ENCODE assay signal across 19 cellular contexts in genomic region chr19:45368127-45368526, GRCh38. TPM values are rescaled to one million over a fixed set of nuclear protein-coding genes. Genes with fewer than 3 reads are reported as not detected.
DNase-seq lines count a peak whose midpoint lies in the region; ATAC-seq and TF ChIP-seq lines count a peak whose summit lies in the region.
"Had no signal": no experiment of that assay in that cellular context is flagged by ENCODE, and none has a peak within 500 bp of the region (broad histone marks: within the 10 kb centered on the region; RNA-seq: fewer than 3 reads in every experiment).

No MANE protein-coding gene starts in this region.

- no peaks in the 10 kb centered on the region for H3K27me3 Mint-ChIP-seq in CD8-positive, alpha-beta T cell (ENCODE audit: low read depth)
- H3K27me3 Mint-ChIP-seq in naive thymus-derived CD4-positive, alpha-beta T cell: peaks cover 0 to 2% (median 0%) of the 10 kb centered on the region in 5 donors
- H3K27me3 Mint-ChIP-seq: naive B cell; stimulated activated memory B cell treated with anti-CD40 and anti-IgM and Interleukin-4, amounts not matched to agents 10 μg/mL and 1 μg/mL and 100 μg/mL, for 72 hours had no signal

- no peaks in the 10 kb centered on the region for H3K27me3 ChIP-seq in CD8-positive, alpha-beta T cell (ENCODE audit: insufficient read depth, low read length)
- no peaks in the 10 kb centered on the region for H3K27me3 ChIP-seq in naive thymus-derived CD4-positive, alpha-beta T cell (ENCODE audit: control insufficient read depth in 2 of 2, insufficient read depth in 2 of 2, low read length in 2 of 2)
- H3K27me3 ChIP-seq: cardiac muscle cell, dorsolateral prefrontal cortex had no signal

- no peak overlapping the region for H3K27ac Mint-ChIP-seq in CD8-positive, alpha-beta T cell
- H3K27ac Mint-ChIP-seq in naive thymus-derived CD4-positive, alpha-beta T cell: peak overlapping the region in 3 of 9 donors; percentile 6 to 55 (median 27)
- H3K27ac Mint-ChIP-seq: activated CD8-positive, alpha-beta T cell treated with anti-CD3 and anti-CD28 coated beads, Interleukin-2, amount 10 ng/mL, durations not matched to agents 7 days and 5 days; activated T-cell treated with anti-CD3 and anti-CD28 coated beads, Interleukin-2, amount 50 U/mL, for 72 hours; naive B cell; stimulated activated memory B cell treated with anti-CD40 and anti-IgM and Interleukin-4, amounts not matched to agents 10 μg/mL and 1 μg/mL and 100 μg/mL, for 72 hours had no signal

- peaks cover 14% of the 10 kb centered on the region for H3K4me1 Mint-ChIP-seq in CD8-positive, alpha-beta T cell (ENCODE audit: low read depth)
- peaks cover 5 to 21% (median 18%) of the 10 kb centered on the region in 7 donors for H3K4me1 Mint-ChIP-seq in naive thymus-derived CD4-positive, alpha-beta T cell

- no peak for DNase-seq in CD8-positive, alpha-beta T cell
- DNase-seq in RWPE1 (ENCODE audit: low spot score): no peak
- no peak for DNase-seq in naive thymus-derived CD4-positive, alpha-beta T cell
- no peak for DNase-seq in middle frontal gyrus (ENCODE audit: extremely low spot score, low spot score)
- DNase-seq in A172 (ENCODE audit: low spot score): no peak
- no peak for DNase-seq in omental fat pad (ENCODE audit: low spot score)
- DNase-seq: activated CD8-positive, alpha-beta T cell treated with anti-CD3 and anti-CD28 coated beads, Interleukin-2, amount 10 ng/mL, durations not matched to agents 7 days and 5 days; activated T-cell treated with anti-CD3 and anti-CD28 coated beads, Interleukin-2, amount 50 U/mL, for 72 hours; dorsolateral prefrontal cortex; GDM1; lower lobe of right lung; naive B cell; NCI-H1436 treated with DMSO at 0.1 percent for 48 hours; RPMI8226; stimulated activated CD4-positive, alpha-beta T cell treated with anti-CD3 and anti-CD28 coated beads, Interleukin-12 subunit alpha, Interleukin-12 subunit beta, amount 100 ng/mL, for 4 hours; SW 1271 had no signal

- H3K36me3 ChIP-seq in CD8-positive, alpha-beta T cell (ENCODE audit: insufficient read depth, low read length): no peaks in the 10 kb centered on the region
- peaks cover 0 to 21% (median 0%) of the 10 kb centered on the region in 3 experiments for H3K36me3 ChIP-seq in naive thymus-derived CD4-positive, alpha-beta T cell (ENCODE audit: control insufficient read depth in 2 of 3, insufficient read depth in 3 of 3, low read length in 3 of 3)
- H3K36me3 ChIP-seq: lower lobe of right lung had no signal

- CTCF ChIA-PET in CD8-positive, alpha-beta T cell (lab: Charles Lee): interaction anchor here (1.3 kb wide), 1 partner anchor 71 kb away, joined by 3 read pairs; no protein-coding TSS in a partner anchor
- CTCF ChIA-PET in RWPE1 (lab: Yijun Ruan, JAX): interaction anchor here (0.5 to 1.0 kb wide), 2 partner anchors 13 to 71 kb away, joined by 3 read pairs; no protein-coding TSS in a partner anchor
- CTCF ChIA-PET in naive thymus-derived CD4-positive, alpha-beta T cell (lab: Charles Lee): no interaction called here

- H3K4me1 ChIP-seq in CD8-positive, alpha-beta T cell (ENCODE audit: insufficient read depth, low read length): peaks cover 7% of the 10 kb centered on the region
- H3K4me1 ChIP-seq in naive thymus-derived CD4-positive, alpha-beta T cell (ENCODE audit: control insufficient read depth in 2 of 2, insufficient read depth in 2 of 2, low read length in 2 of 2): peaks cover 0 to 6% of the 10 kb centered on the region in 2 donors

- TF ChIP-seq CTCF in CD8-positive, alpha-beta T cell (IDR thresholded peaks at IDR 0.05): no peak
- TF ChIP-seq CTCF in RWPE1 (conservative IDR thresholded peaks at IDR 0.05; ENCODE audit: low read depth) (no peak), omental fat pad (IDR thresholded peaks at IDR 0.05) (no peak)

- H3K9me3 ChIP-seq in CD8-positive, alpha-beta T cell (ENCODE audit: low read length): no peaks in the 10 kb centered on the region
- no peaks in the 10 kb centered on the region for H3K9me3 ChIP-seq in naive thymus-derived CD4-positive, alpha-beta T cell (ENCODE audit: control insufficient read depth in 2 of 3, low read length in 3 of 3)
- H3K9me3 ChIP-seq: lower lobe of right lung had no signal

- peaks cover 6% of the 10 kb centered on the region for H3K36me3 Mint-ChIP-seq in CD8-positive, alpha-beta T cell
- peaks cover 0 to 3% (median 0%) of the 10 kb centered on the region in 5 donors for H3K36me3 Mint-ChIP-seq in naive thymus-derived CD4-positive, alpha-beta T cell
- H3K36me3 Mint-ChIP-seq: naive B cell had no signal

- ATAC-seq in CD8-positive, alpha-beta T cell: no peak
- ATAC-seq in naive thymus-derived CD4-positive, alpha-beta T cell: no peak
- no peak for ATAC-seq in omental fat pad (ENCODE audit: low FRiP score)
- ATAC-seq: activated CD8-positive, alpha-beta T cell treated with anti-CD3 and anti-CD28 coated beads, Interleukin-2, amount 10 ng/mL, durations not matched to agents 7 days and 5 days; activated T-cell treated with anti-CD3 and anti-CD28 coated beads, Interleukin-2, amount 50 U/mL, for 72 hours; esophagus mucosa; lower lobe of right lung; stimulated activated memory B cell treated with anti-CD40 and anti-IgM and Interleukin-4, amounts not matched to agents 10 μg/mL and 1 μg/mL and 100 μg/mL, for 72 hours had no signal

- POLR2A ChIA-PET in CD8-positive, alpha-beta T cell (lab: Charles Lee): no interaction called here
- POLR2A ChIA-PET in RWPE1 (lab: Yijun Ruan, JAX; ENCODE audit: low non-redundant PET): interaction anchor here (0.5 kb wide), 1 partner anchor 469 kb away, joined by 12 read pairs; no protein-coding TSS in a partner anchor
- POLR2A ChIA-PET in naive thymus-derived CD4-positive, alpha-beta T cell (lab: Charles Lee): interaction anchor here (0.9 kb wide), 1 partner anchor 139 kb away, joined by 3 read pairs; no protein-coding TSS in a partner anchor

- H3K4me3 Mint-ChIP-seq in CD8-positive, alpha-beta T cell: peak overlapping the region; percentile 38
- H3K4me3 Mint-ChIP-seq in naive thymus-derived CD4-positive, alpha-beta T cell: peak overlapping the region in 6 of 10 donors; percentile 29 to 54 (median 46)
- H3K4me3 Mint-ChIP-seq: activated CD8-positive, alpha-beta T cell treated with anti-CD3 and anti-CD28 coated beads, Interleukin-2, amount 10 ng/mL, durations not matched to agents 7 days and 5 days; stimulated activated memory B cell treated with anti-CD40 and anti-IgM and Interleukin-4, amounts not matched to agents 10 μg/mL and 1 μg/mL and 100 μg/mL, for 72 hours had no signal

- no peaks in the 10 kb centered on the region for H3K9me3 Mint-ChIP-seq in CD8-positive, alpha-beta T cell
- H3K9me3 Mint-ChIP-seq in naive thymus-derived CD4-positive, alpha-beta T cell: no peaks in the 10 kb centered on the region
- H3K9me3 Mint-ChIP-seq: activated T-cell treated with anti-CD3 and anti-CD28 coated beads, Interleukin-2, amount 50 U/mL, for 72 hours; naive B cell; stimulated activated memory B cell treated with anti-CD40 and anti-IgM and Interleukin-4, amounts not matched to agents 10 μg/mL and 1 μg/mL and 100 μg/mL, for 72 hours had no signal

- no peak overlapping the region for H3K4me3 ChIP-seq in CD8-positive, alpha-beta T cell (ENCODE audit: low read depth, low read length)
- no peak overlapping the region for H3K4me3 ChIP-seq in naive thymus-derived CD4-positive, alpha-beta T cell (ENCODE audit: low read length)
- H3K4me3 ChIP-seq: cardiac muscle cell, dorsolateral prefrontal cortex, lower lobe of right lung had no signal

- no peak overlapping the region for H3K27ac ChIP-seq in CD8-positive, alpha-beta T cell (ENCODE audit: low read depth, low read length)
- H3K27ac ChIP-seq in RWPE1: peak overlapping the region; percentile 88
- H3K27ac ChIP-seq in naive thymus-derived CD4-positive, alpha-beta T cell (ENCODE audit: low read depth, low read length): no peak overlapping the region
- H3K27ac ChIP-seq: cardiac muscle cell, dorsolateral prefrontal cortex, lower lobe of right lung had no signal

- intact Hi-C loops in CD8-positive, alpha-beta T cell (cut with DNase I, micrococcal nuclease): no loop called here
- intact Hi-C loops in naive thymus-derived CD4-positive, alpha-beta T cell (cut with micrococcal nuclease): no loop called here

RNA-seq across cellular contexts. Expression of gene ERCC2, which starts 2.2 kb away (rescaled TPM):
- 10 to 100 TPM in 1 of 2 experiments, 1 to 10 TPM in 1; 9.1 to 11.8 TPM for total RNA-seq in CD8-positive, alpha-beta T cell
- 10 to 100 TPM; 14.4 to 25.1 (median 19.2) TPM for total RNA-seq in naive thymus-derived CD4-positive, alpha-beta T cell
- polyA plus RNA-seq in naive thymus-derived CD4-positive, alpha-beta T cell: 1 to 10 TPM; 4.4 to 6.0 TPM
- 19.5 and 23.1 TPM in 2 replicates for total RNA-seq in A172 (2014; rRNA removed; shearing (Covaris generic))
- 10 to 100 TPM in 1 of 4 donors, 1 to 10 TPM in 3; 7.1 to 11.2 (median 8.4) TPM for total RNA-seq in omental fat pad

RNA-seq across cellular contexts. Expression of gene KLC3, which starts 27.6 kb away (rescaled TPM):
- not detected for total RNA-seq in CD8-positive, alpha-beta T cell
- not detected for total RNA-seq in naive thymus-derived CD4-positive, alpha-beta T cell
- under 1 TPM in 1 of 2 donors, not detected in 1; 0.18 TPM for polyA plus RNA-seq in naive thymus-derived CD4-positive, alpha-beta T cell
- not detected in 2 replicates for total RNA-seq in A172 (2014; rRNA removed; shearing (Covaris generic))
- total RNA-seq in omental fat pad: 1 to 10 TPM in 1 of 4 donors, under 1 TPM in 1, not detected in 2; 0.36 to 2.0 TPM
- total RNA-seq: activated CD8-positive, alpha-beta T cell treated with anti-CD3 and anti-CD28 coated beads, Interleukin-2, amount 10 ng/mL, durations not matched to agents 7 days and 5 days had no signal

RNA-seq across cellular contexts. Expression of gene PPP1R13L, which starts 36.7 kb away (rescaled TPM):
- 1 to 10 TPM; 2.5 to 3.6 TPM for total RNA-seq in CD8-positive, alpha-beta T cell
- 10 to 100 TPM in 3 of 5 experiments, 1 to 10 TPM in 2; 2.9 to 24.4 (median 11.1) TPM for total RNA-seq in naive thymus-derived CD4-positive, alpha-beta T cell
- polyA plus RNA-seq in naive thymus-derived CD4-positive, alpha-beta T cell: under 1 TPM; 0.56 to 0.61 TPM
- 19.9 and 27.8 TPM in 2 replicates for total RNA-seq in A172 (2014; rRNA removed; shearing (Covaris generic))
- 10 to 100 TPM; 13.7 to 20.0 (median 15.6) TPM for total RNA-seq in omental fat pad

RNA-seq across cellular contexts. Expression of gene POLR1G, which starts 38.3 kb away (rescaled TPM):
- total RNA-seq in CD8-positive, alpha-beta T cell: under 1 TPM; 0.27 to 0.44 TPM
- 1 to 10 TPM in 4 of 5 experiments, under 1 TPM in 1; 0.45 to 8.2 (median 4.7) TPM for total RNA-seq in naive thymus-derived CD4-positive, alpha-beta T cell
- polyA plus RNA-seq in naive thymus-derived CD4-positive, alpha-beta T cell: 1 to 10 TPM; 5.1 to 5.4 TPM
- 15.2 TPM in 2 replicates for total RNA-seq in A172 (2014; rRNA removed; shearing (Covaris generic))
- 10 to 100 TPM in 1 of 4 donors, 1 to 10 TPM in 3; 5.2 to 29.8 (median 6.3) TPM for total RNA-seq in omental fat pad

RNA-seq across cellular contexts. Expression of gene CKM, which starts 45.5 kb away (rescaled TPM):
- total RNA-seq in CD8-positive, alpha-beta T cell: not detected
- total RNA-seq in naive thymus-derived CD4-positive, alpha-beta T cell: not detected
- not detected for polyA plus RNA-seq in naive thymus-derived CD4-positive, alpha-beta T cell
- total RNA-seq in A172 (2014; rRNA removed; shearing (Covaris generic)): not detected in 2 replicates
- not detected for total RNA-seq in omental fat pad
- total RNA-seq: activated CD8-positive, alpha-beta T cell treated with anti-CD3 and anti-CD28 coated beads, Interleukin-2, amount 10 ng/mL, durations not matched to agents 7 days and 5 days; activated T-cell treated with anti-CD3 and anti-CD28 coated beads, Interleukin-2, amount 50 U/mL, for 72 hours had no signal
